In genomic region chr22:18000441-18001039, GRCh38 we compare ENCODE assay signal across 8 cellular contexts. TPM values are rescaled to one million over a fixed set of nuclear protein-coding genes. Genes with fewer than 3 reads are reported as not detected.
A peak's percentile ranks its signal among the peaks of the same experiment; 100 is the strongest.
DNase-seq lines count a peak whose midpoint lies in the region; ATAC-seq and TF ChIP-seq lines count a peak whose summit lies in the region.

No MANE protein-coding gene starts in this region.

- H3K9me3 Mint-ChIP-seq in MCF 10A (ENCODE audit: unreplicated experiment): no peaks in the 10 kb centered on the region

- intact Hi-C loops in MCF 10A (cut with micrococcal nuclease): loop anchor here (1.0 to 10.0 kb wide), 5 partner anchors 22 to 170 kb away; no protein-coding TSS in a partner anchor
- intact Hi-C loops in left lung (cut with DNase I): no loop called here

- H3K9me3 ChIP-seq in RWPE2 (ENCODE audit: severe bottlenecking) (no peaks in the 10 kb centered on the region), left lung (no peaks in the 10 kb centered on the region)

- TF ChIP-seq CTCF in GM12865 (IDR thresholded peaks at IDR 0.05; ENCODE audit: insufficient read depth, low read depth, low read length, missing control alignments): no peak
- no peak for TF ChIP-seq CTCF in RWPE2 (IDR thresholded peaks at IDR 0.05; ENCODE audit: poor library complexity, severe bottlenecking)
- no peak for TF ChIP-seq CTCF in MCF 10A (IDR thresholded peaks at IDR 0.05; ENCODE audit: unreplicated experiment)
- no peak for TF ChIP-seq CTCF in left lung (IDR thresholded peaks at IDR 0.05)

- BruUV-seq in MCF 10A (replicated peaks; lab: Mats Ljungman, UMichigan): no TSS peak

- H3K4me3 ChIP-seq in GM12865 (ENCODE audit: low read depth, low read length) (peak overlapping the region; percentile 48), RWPE2 (ENCODE audit: severe bottlenecking) (peak overlapping the region; percentile 77), left lung (peak overlapping the region; percentile 62 to 68)

- no peaks in the 10 kb centered on the region for H3K27me3 Mint-ChIP-seq in MCF 10A (ENCODE audit: insufficient read depth, unreplicated experiment)

- peak overlapping the region; percentile 78 for H3K27ac ChIP-seq in RWPE2 (ENCODE audit: poor library complexity, severe bottlenecking)
- peak overlapping the region; percentile 90 to 93 for H3K27ac ChIP-seq in left lung

- POLR2A ChIA-PET in MCF 10A (lab: Yijun Ruan, JAX): interaction anchor here (0.7 to 7.3 kb wide), 9 partner anchors 12 to 142 kb away, joined by 3 to 59 read pairs (median 6); partner anchors contain the start of genes MICAL3 and PEX26

- peaks cover 12% of the 10 kb centered on the region for H3K36me3 Mint-ChIP-seq in MCF 10A (ENCODE audit: insufficient read depth, unreplicated experiment)

- peak; percentile 7; the same call in 2 of the 3 replicates for ATAC-seq in RWPE2 (ENCODE audit: low read depth)
- no peak for ATAC-seq in left lung
- ATAC-seq in stimulated activated naive CD8-positive, alpha-beta T cell treated with anti-CD3 and anti-CD28 coated beads, Interleukin-15, Interleukin-2, amounts not matched to agents 100 U/mL and 50 U/mL, for 24 hours: no peak
- no peak for ATAC-seq in HG02763 (IDR thresholded peaks at IDR 0.05; ENCODE audit: unreplicated experiment)

- H3K27me3 ChIP-seq in RWPE2 (ENCODE audit: insufficient read depth, poor library complexity, severe bottlenecking): no peaks in the 10 kb centered on the region
- H3K27me3 ChIP-seq in left lung: peaks cover 0 to 32% of the 10 kb centered on the region in 2 donors

- CTCF ChIA-PET in MCF 10A (lab: Yijun Ruan, JAX): interaction anchor here (0.6 to 9.4 kb wide), 18 partner anchors 12 to 261 kb away, joined by 3 to 100 read pairs (median 5); partner anchors contain the start of genes MICAL3 and PEX26

- H3K27ac Mint-ChIP-seq in MCF 10A (ENCODE audit: low read depth, unreplicated experiment): peak overlapping the region; percentile 31

- H3K4me1 Mint-ChIP-seq in MCF 10A (ENCODE audit: insufficient read depth, unreplicated experiment): peaks cover 31% of the 10 kb centered on the region

- H3K36me3 ChIP-seq in RWPE2 (ENCODE audit: low read depth) (peaks cover 4% of the 10 kb centered on the region; the same call in 1 of the 2 replicates), left lung (no peaks in the 10 kb centered on the region)

- no peak for DNase-seq in GM12865 (ENCODE audit: low read depth)
- no peak for DNase-seq in RWPE2 (ENCODE audit: low spot score)
- peak; percentile 27 for DNase-seq in MCF 10A (ENCODE audit: unreplicated experiment)
- DNase-seq in left lung: no peak
- DNase-seq in stimulated activated naive CD8-positive, alpha-beta T cell treated with anti-CD3 and anti-CD28 coated beads, Interleukin-15, Interleukin-2, amounts not matched to agents 100 U/mL and 50 U/mL, for 24 hours: peak; percentile 48
- no peak for DNase-seq in NCI-H128 (lab: John Stamatoyannopoulos, UW; ENCODE audit: unreplicated experiment)
- no peak for DNase-seq in NCI-H345 treated with DMSO at 0.1 percent for 48 hours (lab: John Stamatoyannopoulos, UW; ENCODE audit: unreplicated experiment)

- H3K4me1 ChIP-seq in RWPE2 (ENCODE audit: insufficient read depth, poor library complexity, severe bottlenecking) (peaks cover 22% of the 10 kb centered on the region), left lung (peaks cover 0 to 20% of the 10 kb centered on the region in 2 donors)

- H3K4me3 Mint-ChIP-seq in MCF 10A (ENCODE audit: unreplicated experiment): peak overlapping the region; percentile 92

RNA-seq across cellular contexts. Expression of gene MICAL3, which starts 23.8 kb away (rescaled TPM):
- total RNA-seq in MCF 10A (2022): 54.1 and 62.1 TPM in 2 replicates
- total RNA-seq in left lung: 10 to 100 TPM; 24.9 to 29.8 TPM

Comparison
In these comparisons a context has a peak if more than half of its experiments do, and no peak if none do; other contexts are left out.
1. DNase-seq: peak in MCF 10A (single experiment) and stimulated activated naive CD8-positive, alpha-beta T cell treated with anti-CD3 and anti-CD28 coated beads, Interleukin-15, Interleukin-2, amounts not matched to agents 100 U/mL and 50 U/mL, for 24 hours (single experiment); none in GM12865 (single experiment), RWPE2 (single experiment), left lung (0 of 2), NCI-H128 (single experiment) and NCI-H345 treated with DMSO at 0.1 percent for 48 hours (single experiment).
2. Peak in every context shown above with its lines, with median percentiles within 50 percentile points of each other: H3K4me3 ChIP-seq.